ENCODE assay signal across 21 cellular contexts in the genomic region with DNA sequence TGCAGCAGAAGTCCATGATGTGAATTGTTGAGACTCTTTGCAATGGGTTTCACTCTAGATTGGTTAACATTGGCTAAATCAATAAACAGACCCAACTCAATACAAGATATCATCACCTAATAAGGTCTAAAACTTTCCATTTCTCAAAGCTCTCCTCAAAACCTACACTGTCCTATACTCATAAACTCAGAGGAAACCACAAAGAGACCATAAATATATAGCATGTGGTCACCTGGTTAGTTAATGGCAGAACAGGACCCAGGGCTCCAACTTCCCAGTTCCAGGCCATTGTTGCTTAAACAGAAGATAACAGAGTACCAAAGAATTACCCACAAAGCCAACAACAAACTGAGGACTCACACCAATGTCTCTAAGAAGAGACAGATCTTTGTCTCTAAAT. TPM values are rescaled to one million over a fixed set of nuclear protein-coding genes. Genes with fewer than 3 reads are reported as not detected.
A peak's percentile ranks its signal among the peaks of the same experiment; 100 is the strongest.
DNase-seq lines count a peak whose midpoint lies in the region; ATAC-seq and TF ChIP-seq lines count a peak whose summit lies in the region.
"Had no signal": no experiment of that assay in that cellular context is flagged by ENCODE, and none has a peak within 500 bp of the region (broad histone marks: within the 10 kb centered on the region; RNA-seq: fewer than 3 reads in every experiment).

No MANE protein-coding gene starts in this region.

- peaks cover 16% of the 10 kb centered on the region for H3K36me3 ChIP-seq in iPS-20b (ENCODE audit: insufficient read depth, low read depth, low read length)

- no peak for TF ChIP-seq CTCF in foreskin keratinocyte (conservative IDR thresholded peaks at IDR 0.05)

- peaks cover 2% of the 10 kb centered on the region; the same call in 1 of the 2 replicates for H3K9me3 ChIP-seq in iPS-20b (ENCODE audit: insufficient read depth, low read depth, low read length)
- H3K9me3 ChIP-seq: upper lobe of left lung had no signal

- H3K4me1 ChIP-seq in iPS-20b (ENCODE audit: insufficient read depth, low read length) = peaks cover 29% of the 10 kb centered on the region
- H3K4me1 ChIP-seq in foreskin keratinocyte = no peaks in the 10 kb centered on the region
- H3K4me1 ChIP-seq: parathyroid adenoma, upper lobe of left lung had no signal

- ATAC-seq in HG02642 (IDR thresholded peaks at IDR 0.05; ENCODE audit: poor library complexity, unreplicated experiment) (peak; percentile 62), HG03558 (IDR thresholded peaks at IDR 0.05; ENCODE audit: extremely low read depth, unreplicated experiment) (peak; percentile 66), foreskin keratinocyte (no peak), GM21723 (IDR thresholded peaks at IDR 0.05; ENCODE audit: unreplicated experiment) (no peak)
- ATAC-seq: SK-N-SH treated with all-trans-retinoic acid at 6 μM for 48 hours had no signal

- H3K27me3 ChIP-seq in iPS-20b (ENCODE audit: insufficient read depth, low read length) = no peaks in the 10 kb centered on the region
- no peaks in the 10 kb centered on the region for H3K27me3 ChIP-seq in foreskin keratinocyte
- H3K27me3 ChIP-seq: BLaER1 treated with 17β-estradiol and CSF1 and Interleukin-3, amounts not matched to agents 10 nM and 100 nM; upper lobe of left lung had no signal

- H3K27ac ChIP-seq in iPS-20b (ENCODE audit: low read length) (peak overlapping the region; percentile 0), foreskin keratinocyte (no peak overlapping the region)
- H3K27ac ChIP-seq: 22Rv1; BLaER1 treated with 17β-estradiol and CSF1 and Interleukin-3, amounts not matched to agents 10 nM and 100 nM; GM23248; parathyroid adenoma; upper lobe of left lung had no signal

- 0 out of 2 replicates have a peak overlapping the region, but pooled peaks have one; percentile 4 for H3K9ac ChIP-seq in iPS-20b (ENCODE audit: low read depth, low read length)
- H3K9ac ChIP-seq: BLaER1 treated with 17β-estradiol and CSF1 and Interleukin-3, amounts not matched to agents 10 nM and 100 nM; GM23248; parathyroid adenoma had no signal

- H3K4me3 ChIP-seq in iPS-20b (ENCODE audit: low read length) = no peak overlapping the region
- H3K4me3 ChIP-seq: BLaER1 treated with 17β-estradiol and CSF1 and Interleukin-3, amounts not matched to agents 10 nM and 100 nM; GM23248; upper lobe of left lung had no signal

- peak; percentile 42 for DNase-seq in NOMO-1 treated with DMSO at 0.1 percent for 48 hours (lab: John Stamatoyannopoulos, UW; ENCODE audit: unreplicated experiment)
- no peak for DNase-seq in NOMO-1 treated with dmso at 0.1 percent for 144 hours (lab: John Stamatoyannopoulos, UW; ENCODE audit: unreplicated experiment)
- no peak for DNase-seq in stimulated activated CD8-positive, alpha-beta memory T cell treated with anti-CD3 and anti-CD28 coated beads, Interleukin-4, amount 100 ng/mL, for 48 hours
- DNase-seq in foreskin keratinocyte = no peak
- DNase-seq: activated CD4-positive, alpha-beta memory T cell treated with anti-CD3 and anti-CD28 coated beads for 36 hours; DMS53; endodermal cell; GM23248; NCI-H187; NCI-H510A; small intestine; stimulated activated naive CD4-positive, alpha-beta T cell; upper lobe of left lung had no signal

RNA-seq across cellular contexts. Expression of gene RTN4IP1, which starts 12.0 kb away (rescaled TPM):
- total RNA-seq in foreskin keratinocyte = 10.7 and 12.9 TPM in 2 replicates
- polyA plus RNA-seq in foreskin keratinocyte = 10.4 and 12.4 TPM in 2 replicates

RNA-seq across cellular contexts. Expression of gene QRSL1, which starts 12.1 kb away (rescaled TPM):
- 13.7 and 14.7 TPM in 2 replicates for total RNA-seq in foreskin keratinocyte
- polyA plus RNA-seq in foreskin keratinocyte = 7.5 and 8.2 TPM in 2 replicates

Comparison
In these comparisons a context has a peak if more than half of its experiments do, and no peak if none do; other contexts are left out.
1. ATAC-seq: peak in HG02642 (single experiment) and HG03558 (single experiment); none in foreskin keratinocyte (single experiment) and GM21723 (single experiment).